ENCODE assay signal across 26 cellular contexts in genomic region chr10:35911233-35911632, GRCh38.
"Had no signal": no experiment of that assay in that cellular context is flagged by ENCODE, and none has a peak within 500 bp of the region (broad histone marks: within the 10 kb centered on the region; RNA-seq: fewer than 3 reads in every experiment).

No MANE protein-coding gene starts in this region.

- H3K27ac Mint-ChIP-seq: activated CD8-positive, alpha-beta T cell treated with anti-CD3 and anti-CD28 coated beads, Interleukin-2, amount 10 ng/mL, durations not matched to agents 7 days and 5 days; activated naive CD8-positive, alpha-beta T cell treated with anti-CD3 and anti-CD28 coated beads, Interleukin-2, amount 10 ng/mL, durations not matched to agents 7 days and 5 days; T-helper 17 cell; WTC11 had no signal

- H3K27me3 Mint-ChIP-seq: activated naive CD8-positive, alpha-beta T cell treated with anti-CD3 and anti-CD28 coated beads, Interleukin-2, amount 10 ng/mL, durations not matched to agents 7 days and 5 days; T-helper 17 cell had no signal

- DNase-seq: activated CD4-positive, alpha-beta T cell treated with anti-CD3 and anti-CD28 coated beads for 48 hours; activated CD4-positive, alpha-beta T cell treated with anti-CD3 and anti-CD28 coated beads, Interleukin-2, amount 50 U/mL, for 4 hours; activated CD4-positive, CD25-positive, alpha-beta regulatory T cell treated with anti-CD3 and anti-CD28 coated beads, Interleukin-2, amount 50 U/mL, for 72 hours; activated CD8-positive, alpha-beta memory T cell treated with anti-CD3 and anti-CD28 coated beads, Interleukin-2, amount 50 U/mL, for 48 hours; activated CD8-positive, alpha-beta T cell treated with anti-CD3 and anti-CD28 coated beads, Interleukin-2, amount 10 ng/mL, durations not matched to agents 7 days and 5 days; activated naive CD4-positive, alpha-beta T cell treated with anti-CD3 and anti-CD28 coated beads, Interleukin-2, amount 50 U/mL, for 16 hours; activated naive CD8-positive, alpha-beta T cell treated with anti-CD3 and anti-CD28 coated beads, Interleukin-2, amount 10 ng/mL, durations not matched to agents 7 days and 5 days; activated T-cell treated with anti-CD3 and anti-CD28 coated beads, Interleukin-2, amount 50 U/mL, for 1 hour; aorta; body of pancreas; NCI-H1105 treated with DMSO at 0.1 percent for 48 hours; NCI-H1436 treated with DMSO at 0.1 percent for 48 hours; NCI-H187; NCI-H2081; NCI-H524 treated with DMSO at 0.1 percent for 48 hours; NCI-H774; NK-92 treated with Interleukin-12 subunit alpha and Interleukin-12 subunit beta, amount 100 ng/mL, for 24 hours; OCI-M1; Peyer's patch; SHP77; T-helper 17 cell; T-helper 9 cell had no signal

- ATAC-seq: activated CD8-positive, alpha-beta T cell treated with anti-CD3 and anti-CD28 coated beads, Interleukin-2, amount 10 ng/mL, durations not matched to agents 7 days and 5 days; body of pancreas; HepG2; T-helper 17 cell; WTC11 had no signal

- H3K36me3 ChIP-seq: cardiac muscle cell, Peyer's patch had no signal

- H3K4me1 ChIP-seq: body of pancreas, Peyer's patch had no signal

- H3K4me1 Mint-ChIP-seq: activated naive CD8-positive, alpha-beta T cell treated with anti-CD3 and anti-CD28 coated beads, Interleukin-2, amount 10 ng/mL, durations not matched to agents 7 days and 5 days; T-helper 17 cell had no signal

- H3K9me3 ChIP-seq: body of pancreas, Peyer's patch had no signal

- H3K4me3 ChIP-seq: body of pancreas, cardiac muscle cell, Peyer's patch had no signal

- H3K4me3 Mint-ChIP-seq: activated CD8-positive, alpha-beta T cell treated with anti-CD3 and anti-CD28 coated beads, Interleukin-2, amount 10 ng/mL, durations not matched to agents 7 days and 5 days; activated naive CD8-positive, alpha-beta T cell treated with anti-CD3 and anti-CD28 coated beads, Interleukin-2, amount 10 ng/mL, durations not matched to agents 7 days and 5 days; T-helper 17 cell; WTC11 had no signal

- H3K9me3 Mint-ChIP-seq: activated naive CD8-positive, alpha-beta T cell treated with anti-CD3 and anti-CD28 coated beads, Interleukin-2, amount 10 ng/mL, durations not matched to agents 7 days and 5 days; WTC11 had no signal

- H3K27me3 ChIP-seq: body of pancreas, cardiac muscle cell, Peyer's patch had no signal

- H3K27ac ChIP-seq: body of pancreas, cardiac muscle cell, Peyer's patch, RWPE1 had no signal

- H3K36me3 Mint-ChIP-seq: activated naive CD8-positive, alpha-beta T cell treated with anti-CD3 and anti-CD28 coated beads, Interleukin-2, amount 10 ng/mL, durations not matched to agents 7 days and 5 days; WTC11 had no signal
